8 cellular contexts compared by ENCODE assay signal in the genomic region with DNA sequence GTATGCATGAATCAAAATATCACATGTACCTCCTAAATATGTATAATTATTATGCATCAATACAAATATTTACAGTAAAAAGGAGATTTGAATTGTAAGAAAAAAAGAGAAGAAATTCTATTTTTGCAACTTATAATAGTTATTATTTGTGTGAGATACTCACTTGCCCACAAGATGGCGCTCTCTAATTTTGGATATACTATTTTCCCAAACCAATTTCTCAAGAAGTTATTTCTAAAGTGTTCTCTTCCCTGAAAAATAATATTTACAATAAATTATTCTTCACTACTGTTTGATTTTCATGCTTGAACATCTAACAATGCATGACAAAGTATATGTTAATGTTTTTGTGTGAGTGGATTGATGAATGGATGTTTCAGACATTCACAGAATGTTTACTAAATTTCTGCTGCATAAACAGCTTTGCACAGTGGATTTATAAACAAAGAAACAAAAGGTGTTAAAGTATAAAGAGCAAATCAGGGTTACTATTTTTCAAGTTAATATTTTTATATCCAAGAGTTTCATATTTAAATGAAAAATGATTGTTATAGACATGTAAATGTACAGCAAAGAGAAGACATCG.
DNase-seq lines count a peak whose midpoint lies in the region; ATAC-seq and TF ChIP-seq lines count a peak whose summit lies in the region.

No MANE protein-coding gene starts in this region.

- CTCF ChIA-PET in RWPE1 (lab: Yijun Ruan, JAX), result interaction anchor here (0.6 to 1.7 kb wide), 12 partner anchors 9 to 888 kb away, joined by 3 to 8 read pairs (median 4); no protein-coding TSS in a partner anchor

- WGBS in tibial nerve, 2 donors, result 48 to 49% methylated on average over 2 of the region's 2 CpGs

- no peaks in the 10 kb centered on the region for H3K9me3 ChIP-seq in tibial nerve

- H3K4me1 Mint-ChIP-seq in activated T-cell treated with anti-CD3 and anti-CD28 coated beads, Interleukin-2, amount 50 U/mL, for 4 hours (ENCODE audit: low read depth), result no peaks in the 10 kb centered on the region

- H3K27ac ChIP-seq in RWPE1, result no peak overlapping the region
- H3K27ac ChIP-seq in tibial nerve, result no peak overlapping the region

- TF ChIP-seq EP300 in tibial nerve (IDR thresholded peaks at IDR 0.05), result no peak

- peak; percentile 45 for TF ChIP-seq CTCF in GM12864 (IDR thresholded peaks at IDR 0.05; ENCODE audit: low read depth, low read length, missing control alignments)
- peak; percentile 84 for TF ChIP-seq CTCF in RWPE1 (conservative IDR thresholded peaks at IDR 0.05; ENCODE audit: low read depth)
- peak; percentile 41 for TF ChIP-seq CTCF in foreskin fibroblast (IDR thresholded peaks at IDR 0.05; ENCODE audit: low read depth, low read length)
- peak; percentile 54 to 73 (median 63) for TF ChIP-seq CTCF in tibial nerve (IDR thresholded peaks at IDR 0.05)

- POLR2A ChIA-PET in RWPE1 (lab: Yijun Ruan, JAX; ENCODE audit: low non-redundant PET), result no interaction called here

- H3K27me3 ChIP-seq in tibial nerve, result no peaks in the 10 kb centered on the region

- no peak for TF ChIP-seq POLR2A in tibial nerve (IDR thresholded peaks at IDR 0.05)

- no peaks in the 10 kb centered on the region for H3K9me3 Mint-ChIP-seq in activated T-cell treated with anti-CD3 and anti-CD28 coated beads, Interleukin-2, amount 50 U/mL, for 4 hours

- peaks cover 14% of the 10 kb centered on the region for H3K27me3 Mint-ChIP-seq in activated T-cell treated with anti-CD3 and anti-CD28 coated beads, Interleukin-2, amount 50 U/mL, for 4 hours (ENCODE audit: low read depth)

- no peaks in the 10 kb centered on the region for H3K4me1 ChIP-seq in tibial nerve

- no peaks in the 10 kb centered on the region for H3K36me3 ChIP-seq in tibial nerve

- no peak for ATAC-seq in HG03108 (IDR thresholded peaks at IDR 0.05; ENCODE audit: unreplicated experiment)
- no peak for ATAC-seq in activated T-cell treated with anti-CD3 and anti-CD28 coated beads, Interleukin-2, amount 50 U/mL, for 4 hours
- ATAC-seq in GM21825 (IDR thresholded peaks at IDR 0.05; ENCODE audit: unreplicated experiment), result no peak

- H3K4me3 Mint-ChIP-seq in activated T-cell treated with anti-CD3 and anti-CD28 coated beads, Interleukin-2, amount 50 U/mL, for 4 hours, result no peak overlapping the region

- H3K36me3 Mint-ChIP-seq in activated T-cell treated with anti-CD3 and anti-CD28 coated beads, Interleukin-2, amount 50 U/mL, for 4 hours (ENCODE audit: insufficient read depth), result no peaks in the 10 kb centered on the region

- H3K4me3 ChIP-seq in GM12864 (ENCODE audit: low read depth, low read length), result no peak overlapping the region
- H3K4me3 ChIP-seq in foreskin fibroblast (ENCODE audit: low read depth in 1 of 2, low read length in 2 of 2), result no peak overlapping the region
- no peak overlapping the region for H3K4me3 ChIP-seq in tibial nerve

- DNase-seq in Ammon's horn (ENCODE audit: low spot score) (peak; percentile 34), GM12864 (ENCODE audit: low read depth) (no peak), RWPE1 (ENCODE audit: low spot score) (no peak), foreskin fibroblast (peak; percentile 11 to 64), tibial nerve (ENCODE audit: low spot score in 2 of 2) (peak in 1 of 2 donors; percentile 58)
- no peak for DNase-seq in activated T-cell treated with anti-CD3 and anti-CD28 coated beads, Interleukin-2, amount 50 U/mL, for 4 hours

Comparison
In these comparisons a context has a peak if more than half of its experiments do, and no peak if none do; other contexts are left out.
1. DNase-seq: peak in Ammon's horn (single experiment) and foreskin fibroblast (2 of 2); none in GM12864 (single experiment), RWPE1 (single experiment) and activated T-cell treated with anti-CD3 and anti-CD28 coated beads, Interleukin-2, amount 50 U/mL, for 4 hours (single experiment).
2. Peak in every context shown above with its lines, with median percentiles within 50 percentile points of each other: CTCF ChIP-seq.